In genomic region chr7:127891854-127892438, GRCh38 we compare ENCODE assay signal across 22 cellular contexts.
DNase-seq lines count a peak whose midpoint lies in the region; ATAC-seq and TF ChIP-seq lines count a peak whose summit lies in the region.
"Had no signal": no experiment of that assay in that cellular context is flagged by ENCODE, and none has a peak within 500 bp of the region (broad histone marks: within the 10 kb centered on the region; RNA-seq: fewer than 3 reads in every experiment).

No MANE protein-coding gene starts in this region.

- no peaks in the 10 kb centered on the region for H3K27me3 Mint-ChIP-seq in endodermal cell (ENCODE audit: insufficient read depth)
- no peaks in the 10 kb centered on the region for H3K27me3 Mint-ChIP-seq in activated CD8-positive, alpha-beta T cell treated with anti-CD3 and anti-CD28 coated beads, Interleukin-2, amount 10 ng/mL, durations not matched to agents 7 days and 5 days (ENCODE audit: low read depth)
- H3K27me3 Mint-ChIP-seq: CD4-positive, CD25-positive, alpha-beta regulatory T cell had no signal

- H3K4me3 ChIP-seq in cardiac muscle cell = no peak overlapping the region
- no peak overlapping the region for H3K4me3 ChIP-seq in right atrium auricular region
- H3K4me3 ChIP-seq in endodermal cell (ENCODE audit: low read length) = peak overlapping the region; percentile 13
- no peak overlapping the region for H3K4me3 ChIP-seq in mesodermal cell (ENCODE audit: extremely low read depth, insufficient read depth, low read length, poor library complexity, severe bottlenecking)
- H3K4me3 ChIP-seq: GM23338, SK-N-MC had no signal

- CTCF ChIA-PET in activated CD8-positive, alpha-beta T cell treated with anti-CD3 and anti-CD28 coated beads, Interleukin-2, amount 10 ng/mL, durations not matched to agents 7 days and 5 days (lab: Charles Lee) = interaction anchor here (1.0 kb wide), 1 partner anchor 15 kb away, joined by 3 read pairs; no protein-coding TSS in a partner anchor

- H3K36me3 Mint-ChIP-seq in endodermal cell (ENCODE audit: low read depth) = peaks cover 44% of the 10 kb centered on the region
- H3K36me3 Mint-ChIP-seq in activated CD8-positive, alpha-beta T cell treated with anti-CD3 and anti-CD28 coated beads, Interleukin-2, amount 10 ng/mL, durations not matched to agents 7 days and 5 days (ENCODE audit: low read depth) = peaks cover 39% of the 10 kb centered on the region

- POLR2A ChIA-PET in activated CD8-positive, alpha-beta T cell treated with anti-CD3 and anti-CD28 coated beads, Interleukin-2, amount 10 ng/mL, durations not matched to agents 7 days and 5 days (lab: Charles Lee) = no interaction called here

- no peak for TF ChIP-seq CTCF in cardiac muscle cell (IDR thresholded peaks at IDR 0.05; ENCODE audit: low read depth, low read length)
- TF ChIP-seq CTCF in right atrium auricular region (IDR thresholded peaks at IDR 0.05) = no peak
- no peak for TF ChIP-seq CTCF in endodermal cell (conservative IDR thresholded peaks at IDR 0.05)

- peak overlapping the region; percentile 86 for H3K27ac ChIP-seq in cardiac muscle cell
- no peak overlapping the region for H3K27ac ChIP-seq in right atrium auricular region
- no peak overlapping the region for H3K27ac ChIP-seq in endodermal cell (ENCODE audit: low read depth, low read length)
- peak overlapping the region; percentile 0 for H3K27ac ChIP-seq in mesodermal cell (ENCODE audit: low read depth, low read length, severe bottlenecking)
- H3K27ac ChIP-seq: RWPE1, SK-N-MC had no signal

- H3K4me1 ChIP-seq in cardiac muscle cell (ENCODE audit: low read depth) (peaks cover 87% of the 10 kb centered on the region), right atrium auricular region (peaks cover 0 to 36% of the 10 kb centered on the region in 2 donors), endodermal cell (ENCODE audit: control insufficient read depth, insufficient read depth, low read length) (peaks cover 22% of the 10 kb centered on the region), mesodermal cell (ENCODE audit: control insufficient read depth, insufficient read depth, low read length, poor library complexity, severe bottlenecking) (peaks cover 53% of the 10 kb centered on the region)

- H3K9me3 Mint-ChIP-seq in endodermal cell = peaks cover 2% of the 10 kb centered on the region
- H3K9me3 Mint-ChIP-seq in activated CD8-positive, alpha-beta T cell treated with anti-CD3 and anti-CD28 coated beads, Interleukin-2, amount 10 ng/mL, durations not matched to agents 7 days and 5 days (ENCODE audit: insufficient read depth) = no peaks in the 10 kb centered on the region
- H3K9me3 Mint-ChIP-seq: GM23338 had no signal

- WGBS in endodermal cell (ENCODE audit: insufficient coverage in 1 of 2, insufficient read length in 1 of 2), 2 experiments = 79 to 100% methylated on average over 1 to 4 of the region's 4 CpGs
- 78 to 100% methylated on average over 1 to 2 of the region's 4 CpGs for WGBS in mesodermal cell (ENCODE audit: insufficient coverage in 2 of 2), 2 experiments

- peaks cover 30% of the 10 kb centered on the region for H3K4me1 Mint-ChIP-seq in endodermal cell
- peaks cover 2% of the 10 kb centered on the region for H3K4me1 Mint-ChIP-seq in activated CD8-positive, alpha-beta T cell treated with anti-CD3 and anti-CD28 coated beads, Interleukin-2, amount 10 ng/mL, durations not matched to agents 7 days and 5 days (ENCODE audit: low read depth)

- no peaks in the 10 kb centered on the region for H3K36me3 ChIP-seq in cardiac muscle cell
- no peaks in the 10 kb centered on the region for H3K36me3 ChIP-seq in right atrium auricular region
- peaks cover 63% of the 10 kb centered on the region for H3K36me3 ChIP-seq in endodermal cell (ENCODE audit: control insufficient read depth, insufficient read depth, low read length)
- peaks cover 40% of the 10 kb centered on the region for H3K36me3 ChIP-seq in mesodermal cell (ENCODE audit: control insufficient read depth, insufficient read depth, low read length)

- H3K27ac Mint-ChIP-seq in endodermal cell = no peak overlapping the region
- no peak overlapping the region for H3K27ac Mint-ChIP-seq in activated CD8-positive, alpha-beta T cell treated with anti-CD3 and anti-CD28 coated beads, Interleukin-2, amount 10 ng/mL, durations not matched to agents 7 days and 5 days
- H3K27ac Mint-ChIP-seq: CD4-positive, CD25-positive, alpha-beta regulatory T cell had no signal

- H3K27me3 ChIP-seq in cardiac muscle cell (no peaks in the 10 kb centered on the region), right atrium auricular region (no peaks in the 10 kb centered on the region), endodermal cell (ENCODE audit: control insufficient read depth, insufficient read depth, low read length, poor library complexity, severe bottlenecking) (no peaks in the 10 kb centered on the region)

- ATAC-seq in activated CD8-positive, alpha-beta T cell treated with anti-CD3 and anti-CD28 coated beads, Interleukin-2, amount 10 ng/mL, durations not matched to agents 7 days and 5 days = no peak
- ATAC-seq in HG02884 (IDR thresholded peaks at IDR 0.05; ENCODE audit: unreplicated experiment) = no peak
- ATAC-seq: GM23338 had no signal

- H3K4me3 Mint-ChIP-seq in endodermal cell = no peak overlapping the region
- no peak overlapping the region for H3K4me3 Mint-ChIP-seq in activated CD8-positive, alpha-beta T cell treated with anti-CD3 and anti-CD28 coated beads, Interleukin-2, amount 10 ng/mL, durations not matched to agents 7 days and 5 days
- H3K4me3 Mint-ChIP-seq: CD4-positive, CD25-positive, alpha-beta regulatory T cell; GM23338 had no signal

- H3K9me3 ChIP-seq in cardiac muscle cell (ENCODE audit: low read depth) (no peaks in the 10 kb centered on the region), right atrium auricular region (no peaks in the 10 kb centered on the region), endodermal cell (ENCODE audit: control insufficient read depth, low read length) (no peaks in the 10 kb centered on the region), mesodermal cell (ENCODE audit: control insufficient read depth, low read length) (no peaks in the 10 kb centered on the region)
- H3K9me3 ChIP-seq: Caco-2 had no signal

- H3K9ac ChIP-seq in endodermal cell (ENCODE audit: extremely low read depth, low read length, poor library complexity, severe bottlenecking) = no peak overlapping the region

- DNase-seq in cardiac muscle cell (ENCODE audit: low read depth in 1 of 2, low spot score in 1 of 2) = no peak
- DNase-seq in right atrium auricular region (ENCODE audit: low spot score) = no peak
- DNase-seq in endodermal cell = no peak
- DNase-seq in midbrain (lab: John Stamatoyannopoulos, UW) = no peak
- DNase-seq in activated CD8-positive, alpha-beta T cell treated with anti-CD3 and anti-CD28 coated beads, Interleukin-2, amount 10 ng/mL, durations not matched to agents 7 days and 5 days = no peak
- DNase-seq in activated CD4-positive, alpha-beta T cell treated with anti-CD3 and anti-CD28 coated beads for 4 hours = no peak
- DNase-seq: Caco-2; CD4-positive, CD25-positive, alpha-beta regulatory T cell; DND-41; HCEC 1CT; KG1; NCI-H1105 treated with DMSO at 0.1 percent for 48 hours; NCI-H2029 treated with DMSO at 0.1 percent for 48 hours; NCI-H510A; NCI-H748 treated with DMSO at 0.1 percent for 48 hours; NK-92 treated with Interleukin-12 subunit alpha and Interleukin-12 subunit beta, amount 100 ng/mL, for 24 hours; SHP77 treated with DMSO at 0.1 percent for 48 hours had no signal

Comparison
In these comparisons a context has a peak if more than half of its experiments do, and no peak if none do; other contexts are left out.
1. H3K27ac ChIP-seq: peak in cardiac muscle cell (single experiment) and mesodermal cell (single experiment); none in right atrium auricular region (0 of 2) and endodermal cell (single experiment).